In genomic region chr3:194908972-194909371, GRCh38 we compare ENCODE assay signal across 21 cellular contexts.
DNase-seq lines count a peak whose midpoint lies in the region; ATAC-seq, FAIRE-seq and TF ChIP-seq lines count a peak whose summit lies in the region.
"Had no signal": no experiment of that assay in that cellular context is flagged by ENCODE, and none has a peak within 500 bp of the region (broad histone marks: within the 10 kb centered on the region; RNA-seq: fewer than 3 reads in every experiment).

No MANE protein-coding gene starts in this region.

- FAIRE-seq in K562 (lab: Jason Lieb, UNC), result no peak
- FAIRE-seq: D721Med, GM12892, GM18507, H54 had no signal

- intact Hi-C loops in Right ventricle myocardium superior (cut with DNase I), result no loop called here
- intact Hi-C loops in K562 (cut with micrococcal nuclease), result no loop called here
- intact Hi-C loops in A673 (cut with micrococcal nuclease; ENCODE audit: unreplicated experiment), result no loop called here

- BruUV-seq in K562 (replicated peaks; lab: Mats Ljungman, UMichigan) (no TSS peak), A673 (replicated peaks; lab: Mats Ljungman, UMichigan) (no TSS peak)

- H3K9me3 ChIP-seq in cardiac muscle cell (ENCODE audit: low read depth), result no peaks in the 10 kb centered on the region
- no peaks in the 10 kb centered on the region for H3K9me3 ChIP-seq in K562 (replicated peaks; ENCODE audit: control insufficient read depth, insufficient read depth, low read depth, low read length)
- no peaks in the 10 kb centered on the region for H3K9me3 ChIP-seq in hepatocyte (ENCODE audit: low read depth)
- H3K9me3 ChIP-seq in smooth muscle cell (replicated peaks; ENCODE audit: low read depth), result no peaks in the 10 kb centered on the region
- peaks cover 5% of the 10 kb centered on the region for H3K9me3 ChIP-seq in A673 (ENCODE audit: low read depth, low read length, poor library complexity, severe bottlenecking)

- DNase-seq in cardiac muscle cell (ENCODE audit: low read depth in 1 of 2, low spot score in 1 of 2), result peak in 1 of 2 donors; percentile 18
- no peak for DNase-seq in Right ventricle myocardium superior
- no peak for DNase-seq in K562 (ENCODE audit: extremely low read depth in 1 of 4, low spot score in 3 of 4)
- DNase-seq in hepatocyte (ENCODE audit: low spot score), result no peak
- no peak for DNase-seq in smooth muscle cell (lab: John Stamatoyannopoulos, UW; ENCODE audit: unreplicated experiment)
- no peak for DNase-seq in A673 (ENCODE audit: low spot score)
- DNase-seq in G401 (ENCODE audit: low spot score), result no peak
- DNase-seq: 8988T, NCI-H1417, NCI-H1930, NCI-H226, NCI-H82, RPMI8226, SIG-M5 had no signal

- no peaks in the 10 kb centered on the region for H3K79me2 ChIP-seq in K562 (ENCODE audit: control insufficient read depth, insufficient read depth, low read length)
- H3K79me2 ChIP-seq in hepatocyte, result no peaks in the 10 kb centered on the region
- H3K79me2 ChIP-seq in smooth muscle cell (ENCODE audit: low read depth), result no peaks in the 10 kb centered on the region

- no peaks in the 10 kb centered on the region for H3K9me2 ChIP-seq in hepatocyte (replicated peaks; ENCODE audit: insufficient read depth)

- no peak overlapping the region for H3K27ac ChIP-seq in cardiac muscle cell
- H3K27ac ChIP-seq in K562 (ENCODE audit: extremely low read depth, low read depth, low read length), result no peak overlapping the region
- no peak overlapping the region for H3K27ac ChIP-seq in hepatocyte
- no peak overlapping the region for H3K27ac ChIP-seq in smooth muscle cell (ENCODE audit: low read depth)
- H3K27ac ChIP-seq in A673 (ENCODE audit: low read depth, low read length, poor library complexity, severe bottlenecking), result no peak overlapping the region
- H3K27ac ChIP-seq: C4-2B, KMS-11 had no signal

- no peak for TF ChIP-seq POLR2A in K562 (conservative IDR thresholded peaks at IDR 0.05)

- H3K9me1 ChIP-seq in K562 (ENCODE audit: control insufficient read depth, insufficient read depth, low read length), result no peaks in the 10 kb centered on the region

- H3K36me3 ChIP-seq in cardiac muscle cell (no peaks in the 10 kb centered on the region), K562 (ENCODE audit: control insufficient read depth, insufficient read depth, low read length) (no peaks in the 10 kb centered on the region), hepatocyte (replicated peaks; ENCODE audit: insufficient read depth, low read depth) (no peaks in the 10 kb centered on the region), smooth muscle cell (ENCODE audit: low read depth) (no peaks in the 10 kb centered on the region), A673 (ENCODE audit: insufficient read depth, low read length, poor library complexity, severe bottlenecking) (no peaks in the 10 kb centered on the region)

- POLR2A ChIA-PET in K562 (lab: Yijun Ruan, JAX), result interaction anchor here (1.4 kb wide), 1 partner anchor 8 kb away, joined by 4 read pairs; no protein-coding TSS in a partner anchor
- POLR2A ChIA-PET in A673 (lab: Charles Lee; ENCODE audit: low non-redundant PET), result no interaction called here

- H4K20me1 ChIP-seq in K562 (replicated peaks; ENCODE audit: control insufficient read depth, insufficient read depth, low read length) (no peaks in the 10 kb centered on the region), hepatocyte (ENCODE audit: insufficient read depth, poor library complexity, severe bottlenecking) (no peaks in the 10 kb centered on the region), smooth muscle cell (ENCODE audit: low read depth) (no peaks in the 10 kb centered on the region)

- no peak overlapping the region for H3K9ac ChIP-seq in K562 (ENCODE audit: insufficient read depth in 1 of 2, low read depth in 2 of 2, low read length in 2 of 2)
- H3K9ac ChIP-seq in smooth muscle cell (ENCODE audit: low read depth), result no peak overlapping the region
- H3K9ac ChIP-seq: KMS-11 had no signal

- TF ChIP-seq CTCF in cardiac muscle cell (IDR thresholded peaks at IDR 0.05; ENCODE audit: low read depth, low read length) (peak; percentile 15), K562 (IDR thresholded peaks at IDR 0.05 in 2 of 3, conservative IDR thresholded peaks at IDR 0.05 in 1 of 3; ENCODE audit: insufficient read depth in 2 of 3, low read depth in 1 of 3, low read length in 3 of 3) (no peak), hepatocyte (IDR thresholded peaks at IDR 0.05; ENCODE audit: poor library complexity) (peak; percentile 10), smooth muscle cell (IDR thresholded peaks at IDR 0.05; ENCODE audit: borderline replicate concordance, insufficient read depth, poor library complexity, severe bottlenecking) (no peak), A673 (conservative IDR thresholded peaks at IDR 0.05; ENCODE audit: low read depth, low read length) (no peak)

- H3K4me2 ChIP-seq in K562 (ENCODE audit: insufficient read depth, low read length) (no peak overlapping the region), hepatocyte (no peak overlapping the region), smooth muscle cell (no peak overlapping the region)
- H3K4me2 ChIP-seq: KMS-11 had no signal

- TF ChIP-seq RAD21 in K562 (CRISPR knock-in tag; conservative IDR thresholded peaks at IDR 0.05 in 1 of 2, IDR thresholded peaks at IDR 0.05 in 1 of 2), result no peak

- H3F3A ChIP-seq in smooth muscle cell (ENCODE audit: low read depth), result peaks cover 4% of the 10 kb centered on the region

- no peak overlapping the region for H3K4me3 ChIP-seq in cardiac muscle cell
- no peak overlapping the region for H3K4me3 ChIP-seq in K562
- H3K4me3 ChIP-seq in hepatocyte, result no peak overlapping the region
- no peak overlapping the region for H3K4me3 ChIP-seq in smooth muscle cell
- no peak overlapping the region for H3K4me3 ChIP-seq in A673 (ENCODE audit: low read depth, low read length, poor library complexity, severe bottlenecking)

- no peak for TF ChIP-seq EP300 in K562 (IDR thresholded peaks at IDR 0.05; ENCODE audit: low read length)

- ATAC-seq in Right ventricle myocardium superior (ENCODE audit: poor library complexity) (no peak), K562 (peak; percentile 73), HG03135 (IDR thresholded peaks at IDR 0.05; ENCODE audit: unreplicated experiment) (no peak)

- in situ Hi-C loops in K562 (cut with MboI) (no loop called here), G401 (cut with HindIII; ENCODE audit: low sequenced_read_pairs) (no loop called here)

- no peaks in the 10 kb centered on the region for H3K4me1 ChIP-seq in cardiac muscle cell (ENCODE audit: low read depth)
- no peaks in the 10 kb centered on the region for H3K4me1 ChIP-seq in K562 (replicated peaks in 1 of 2; ENCODE audit: control insufficient read depth in 2 of 2, insufficient read depth in 2 of 2, low read length in 2 of 2)
- no peaks in the 10 kb centered on the region for H3K4me1 ChIP-seq in hepatocyte (ENCODE audit: insufficient read depth)
- peaks cover 5% of the 10 kb centered on the region for H3K4me1 ChIP-seq in smooth muscle cell (ENCODE audit: low read depth)
- H3K4me1 ChIP-seq in A673 (ENCODE audit: insufficient read depth, low read length, poor library complexity, severe bottlenecking), result no peaks in the 10 kb centered on the region

- no peaks in the 10 kb centered on the region for H3K27me3 ChIP-seq in cardiac muscle cell
- H3K27me3 ChIP-seq in K562 (ENCODE audit: control insufficient read depth in 2 of 2, insufficient read depth in 2 of 2, low read length in 2 of 2), result peaks cover 4 to 40% of the 10 kb centered on the region in 2 experiments; a peak in 3 of 5 replicates
- no peaks in the 10 kb centered on the region for H3K27me3 ChIP-seq in hepatocyte
- H3K27me3 ChIP-seq in smooth muscle cell (ENCODE audit: low read depth), result no peaks in the 10 kb centered on the region
- H3K27me3 ChIP-seq in A673 (replicated peaks; ENCODE audit: insufficient read depth, low read depth, low read length, poor library complexity), result no peaks in the 10 kb centered on the region

- CTCF ChIA-PET in K562 (lab: Yijun Ruan, JAX; ENCODE audit: low intra/inter-chr PET ratio), result no interaction called here
- CTCF ChIA-PET in A673 (lab: Charles Lee), result interaction anchor here (0.6 kb wide), 1 partner anchor 441 kb away, joined by 3 read pairs; no protein-coding TSS in a partner anchor

- H2AFZ ChIP-seq in K562 (ENCODE audit: low read depth, low read length) (no peak overlapping the region), hepatocyte (no peak overlapping the region), smooth muscle cell (ENCODE audit: low read depth) (peak overlapping the region; percentile 26)

- WGBS in K562 (ENCODE audit: insufficient coverage, low coverage, missing lambda C conversion rate), result 2% methylated on average over 5 of the region's 5 CpGs
- WGBS in hepatocyte (ENCODE audit: low lambda C conversion rate, missing lambda C conversion rate), result 75% methylated on average over 5 of the region's 5 CpGs
- WGBS in smooth muscle cell (ENCODE audit: low lambda C conversion rate), result 60% methylated on average over 5 of the region's 5 CpGs

TF ChIP-seq in K562, 482 proteins besides CTCF, POLR2A, EP300 and RAD21:
- TF ChIP-seq ZC3H4 (CRISPR knock-in tag; IDR thresholded peaks at IDR 0.05; ENCODE audit: borderline replicate concordance) (no peak), PML (IDR thresholded peaks at IDR 0.05; ENCODE audit: low read length) (no peak), ETV5 (CRISPR knock-in tag; IDR thresholded peaks at IDR 0.05; ENCODE audit: low read depth) (no peak), ZNF511 (CRISPR knock-in tag; IDR thresholded peaks at IDR 0.05) (no peak), NCOR1 (IDR thresholded peaks at IDR 0.05) (no peak), STAT5A (IDR thresholded peaks at IDR 0.05; ENCODE audit: borderline replicate concordance, low read length) (no peak), NR1H2 (CRISPR knock-in tag; IDR thresholded peaks at IDR 0.05) (no peak), PCBP2 (IDR thresholded peaks at IDR 0.05; ENCODE audit: low read depth, low read length, poor library complexity, severe bottlenecking) (no peak), ZFP30 (CRISPR knock-in tag; IDR thresholded peaks at IDR 0.05; ENCODE audit: borderline replicate concordance) (no peak), ELF1 (tag; IDR thresholded peaks at IDR 0.05) (no peak), ERF (CRISPR knock-in tag; IDR thresholded peaks at IDR 0.05) (no peak), PYGO2 (tag; IDR thresholded peaks at IDR 0.05) (no peak), TAF15 (IDR thresholded peaks at IDR 0.05; ENCODE audit: low read depth, low read length) (no peak)

Comparison
In these comparisons a context has a peak if more than half of its experiments do, and no peak if none do; other contexts are left out.
1. CTCF ChIP-seq: peak in cardiac muscle cell (single experiment) and hepatocyte (single experiment); none in K562 (0 of 3), smooth muscle cell (single experiment) and A673 (single experiment).